ENCODE assay signal across 1 cellular context in the genomic region with DNA sequence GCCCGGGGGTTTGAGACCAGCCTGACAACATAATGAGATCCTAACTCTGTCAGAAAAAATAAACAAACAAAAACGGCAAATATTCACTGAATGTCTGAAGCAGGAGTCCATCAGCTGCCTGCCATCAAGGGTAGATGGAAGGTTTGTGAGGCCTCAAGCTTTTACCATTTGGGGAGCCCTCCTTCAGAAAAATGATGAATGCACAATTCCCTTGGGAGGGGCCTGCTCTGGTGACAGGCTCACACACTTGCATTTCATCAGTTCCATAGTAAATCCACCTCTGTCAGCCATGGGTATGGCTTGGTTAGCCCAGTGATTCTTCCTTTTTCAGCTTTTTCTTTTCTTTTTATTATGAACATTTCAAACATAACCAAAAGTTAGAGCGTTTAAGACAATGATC.
TF ChIP-seq lines count a peak whose summit lies in the region.

No MANE protein-coding gene starts in this region.

TF ChIP-seq in K562, 482 proteins besides CTCF, POLR2A, EP300 and RAD21:
- TF ChIP-seq, protein P1, sequence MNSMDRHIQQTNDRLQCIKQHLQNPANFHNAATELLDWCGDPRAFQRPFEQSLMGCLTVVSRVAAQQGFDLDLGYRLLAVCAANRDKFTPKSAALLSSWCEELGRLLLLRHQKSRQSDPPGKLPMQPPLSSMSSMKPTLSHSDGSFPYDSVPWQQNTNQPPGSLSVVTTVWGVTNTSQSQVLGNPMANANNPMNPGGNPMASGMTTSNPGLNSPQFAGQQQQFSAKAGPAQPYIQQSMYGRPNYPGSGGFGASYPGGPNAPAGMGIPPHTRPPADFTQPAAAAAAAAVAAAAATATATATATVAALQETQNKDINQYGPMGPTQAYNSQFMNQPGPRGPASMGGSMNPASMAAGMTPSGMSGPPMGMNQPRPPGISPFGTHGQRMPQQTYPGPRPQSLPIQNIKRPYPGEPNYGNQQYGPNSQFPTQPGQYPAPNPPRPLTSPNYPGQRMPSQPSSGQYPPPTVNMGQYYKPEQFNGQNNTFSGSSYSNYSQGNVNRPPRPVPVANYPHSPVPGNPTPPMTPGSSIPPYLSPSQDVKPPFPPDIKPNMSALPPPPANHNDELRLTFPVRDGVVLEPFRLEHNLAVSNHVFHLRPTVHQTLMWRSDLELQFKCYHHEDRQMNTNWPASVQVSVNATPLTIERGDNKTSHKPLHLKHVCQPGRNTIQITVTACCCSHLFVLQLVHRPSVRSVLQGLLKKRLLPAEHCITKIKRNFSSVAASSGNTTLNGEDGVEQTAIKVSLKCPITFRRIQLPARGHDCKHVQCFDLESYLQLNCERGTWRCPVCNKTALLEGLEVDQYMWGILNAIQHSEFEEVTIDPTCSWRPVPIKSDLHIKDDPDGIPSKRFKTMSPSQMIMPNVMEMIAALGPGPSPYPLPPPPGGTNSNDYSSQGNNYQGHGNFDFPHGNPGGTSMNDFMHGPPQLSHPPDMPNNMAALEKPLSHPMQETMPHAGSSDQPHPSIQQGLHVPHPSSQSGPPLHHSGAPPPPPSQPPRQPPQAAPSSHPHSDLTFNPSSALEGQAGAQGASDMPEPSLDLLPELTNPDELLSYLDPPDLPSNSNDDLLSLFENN (IDR thresholded peaks at IDR 0.05; ENCODE audit: low read depth in 2 of 2, low read length in 2 of 2), result no peak
- TF ChIP-seq, protein P2, sequence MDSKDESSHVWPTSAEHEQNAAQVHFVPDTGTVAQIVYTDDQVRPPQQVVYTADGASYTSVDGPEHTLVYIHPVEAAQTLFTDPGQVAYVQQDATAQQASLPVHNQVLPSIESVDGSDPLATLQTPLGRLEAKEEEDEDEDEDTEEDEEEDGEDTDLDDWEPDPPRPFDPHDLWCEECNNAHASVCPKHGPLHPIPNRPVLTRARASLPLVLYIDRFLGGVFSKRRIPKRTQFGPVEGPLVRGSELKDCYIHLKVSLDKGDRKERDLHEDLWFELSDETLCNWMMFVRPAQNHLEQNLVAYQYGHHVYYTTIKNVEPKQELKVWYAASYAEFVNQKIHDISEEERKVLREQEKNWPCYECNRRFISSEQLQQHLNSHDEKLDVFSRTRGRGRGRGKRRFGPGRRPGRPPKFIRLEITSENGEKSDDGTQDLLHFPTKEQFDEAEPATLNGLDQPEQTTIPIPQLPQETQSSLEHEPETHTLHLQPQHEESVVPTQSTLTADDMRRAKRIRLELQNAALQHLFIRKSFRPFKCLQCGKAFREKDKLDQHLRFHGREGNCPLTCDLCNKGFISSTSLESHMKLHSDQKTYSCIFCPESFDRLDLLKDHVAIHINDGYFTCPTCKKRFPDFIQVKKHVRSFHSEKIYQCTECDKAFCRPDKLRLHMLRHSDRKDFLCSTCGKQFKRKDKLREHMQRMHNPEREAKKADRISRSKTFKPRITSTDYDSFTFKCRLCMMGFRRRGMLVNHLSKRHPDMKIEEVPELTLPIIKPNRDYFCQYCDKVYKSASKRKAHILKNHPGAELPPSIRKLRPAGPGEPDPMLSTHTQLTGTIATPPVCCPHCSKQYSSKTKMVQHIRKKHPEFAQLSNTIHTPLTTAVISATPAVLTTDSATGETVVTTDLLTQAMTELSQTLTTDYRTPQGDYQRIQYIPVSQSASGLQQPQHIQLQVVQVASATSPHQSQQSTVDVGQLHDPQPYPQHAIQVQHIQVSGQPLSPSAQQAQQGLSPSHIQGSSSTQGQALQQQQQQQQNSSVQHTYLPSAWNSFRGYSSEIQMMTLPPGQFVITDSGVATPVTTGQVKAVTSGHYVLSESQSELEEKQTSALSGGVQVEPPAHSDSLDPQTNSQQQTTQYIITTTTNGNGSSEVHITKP (IDR thresholded peaks at IDR 0.05; ENCODE audit: partially characterized antibody), result peak; percentile 19
- TF ChIP-seq, protein P3, sequence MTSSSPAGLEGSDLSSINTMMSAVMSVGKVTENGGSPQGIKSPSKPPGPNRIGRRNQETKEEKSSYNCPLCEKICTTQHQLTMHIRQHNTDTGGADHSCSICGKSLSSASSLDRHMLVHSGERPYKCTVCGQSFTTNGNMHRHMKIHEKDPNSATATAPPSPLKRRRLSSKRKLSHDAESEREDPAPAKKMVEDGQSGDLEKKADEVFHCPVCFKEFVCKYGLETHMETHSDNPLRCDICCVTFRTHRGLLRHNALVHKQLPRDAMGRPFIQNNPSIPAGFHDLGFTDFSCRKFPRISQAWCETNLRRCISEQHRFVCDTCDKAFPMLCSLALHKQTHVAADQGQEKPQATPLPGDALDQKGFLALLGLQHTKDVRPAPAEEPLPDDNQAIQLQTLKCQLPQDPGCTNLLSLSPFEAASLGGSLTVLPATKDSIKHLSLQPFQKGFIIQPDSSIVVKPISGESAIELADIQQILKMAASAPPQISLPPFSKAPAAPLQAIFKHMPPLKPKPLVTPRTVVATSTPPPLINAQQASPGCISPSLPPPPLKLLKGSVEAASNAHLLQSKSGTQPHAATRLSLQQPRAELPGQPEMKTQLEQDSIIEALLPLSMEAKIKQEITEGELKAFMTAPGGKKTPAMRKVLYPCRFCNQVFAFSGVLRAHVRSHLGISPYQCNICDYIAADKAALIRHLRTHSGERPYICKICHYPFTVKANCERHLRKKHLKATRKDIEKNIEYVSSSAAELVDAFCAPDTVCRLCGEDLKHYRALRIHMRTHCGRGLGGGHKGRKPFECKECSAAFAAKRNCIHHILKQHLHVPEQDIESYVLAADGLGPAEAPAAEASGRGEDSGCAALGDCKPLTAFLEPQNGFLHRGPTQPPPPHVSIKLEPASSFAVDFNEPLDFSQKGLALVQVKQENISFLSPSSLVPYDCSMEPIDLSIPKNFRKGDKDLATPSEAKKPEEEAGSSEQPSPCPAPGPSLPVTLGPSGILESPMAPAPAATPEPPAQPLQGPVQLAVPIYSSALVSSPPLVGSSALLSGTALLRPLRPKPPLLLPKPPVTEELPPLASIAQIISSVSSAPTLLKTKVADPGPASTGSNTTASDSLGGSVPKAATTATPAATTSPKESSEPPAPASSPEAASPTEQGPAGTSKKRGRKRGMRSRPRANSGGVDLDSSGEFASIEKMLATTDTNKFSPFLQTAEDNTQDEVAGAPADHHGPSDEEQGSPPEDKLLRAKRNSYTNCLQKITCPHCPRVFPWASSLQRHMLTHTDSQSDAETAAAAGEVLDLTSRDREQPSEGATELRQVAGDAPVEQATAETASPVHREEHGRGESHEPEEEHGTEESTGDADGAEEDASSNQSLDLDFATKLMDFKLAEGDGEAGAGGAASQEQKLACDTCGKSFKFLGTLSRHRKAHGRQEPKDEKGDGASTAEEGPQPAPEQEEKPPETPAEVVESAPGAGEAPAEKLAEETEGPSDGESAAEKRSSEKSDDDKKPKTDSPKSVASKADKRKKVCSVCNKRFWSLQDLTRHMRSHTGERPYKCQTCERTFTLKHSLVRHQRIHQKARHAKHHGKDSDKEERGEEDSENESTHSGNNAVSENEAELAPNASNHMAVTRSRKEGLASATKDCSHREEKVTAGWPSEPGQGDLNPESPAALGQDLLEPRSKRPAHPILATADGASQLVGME (CRISPR knock-in tag; IDR thresholded peaks at IDR 0.05), result no peak
- no peak for TF ChIP-seq TSC22D4 (tag; IDR thresholded peaks at IDR 0.05)
